8 cellular contexts compared by ENCODE assay signal in the genomic region with DNA sequence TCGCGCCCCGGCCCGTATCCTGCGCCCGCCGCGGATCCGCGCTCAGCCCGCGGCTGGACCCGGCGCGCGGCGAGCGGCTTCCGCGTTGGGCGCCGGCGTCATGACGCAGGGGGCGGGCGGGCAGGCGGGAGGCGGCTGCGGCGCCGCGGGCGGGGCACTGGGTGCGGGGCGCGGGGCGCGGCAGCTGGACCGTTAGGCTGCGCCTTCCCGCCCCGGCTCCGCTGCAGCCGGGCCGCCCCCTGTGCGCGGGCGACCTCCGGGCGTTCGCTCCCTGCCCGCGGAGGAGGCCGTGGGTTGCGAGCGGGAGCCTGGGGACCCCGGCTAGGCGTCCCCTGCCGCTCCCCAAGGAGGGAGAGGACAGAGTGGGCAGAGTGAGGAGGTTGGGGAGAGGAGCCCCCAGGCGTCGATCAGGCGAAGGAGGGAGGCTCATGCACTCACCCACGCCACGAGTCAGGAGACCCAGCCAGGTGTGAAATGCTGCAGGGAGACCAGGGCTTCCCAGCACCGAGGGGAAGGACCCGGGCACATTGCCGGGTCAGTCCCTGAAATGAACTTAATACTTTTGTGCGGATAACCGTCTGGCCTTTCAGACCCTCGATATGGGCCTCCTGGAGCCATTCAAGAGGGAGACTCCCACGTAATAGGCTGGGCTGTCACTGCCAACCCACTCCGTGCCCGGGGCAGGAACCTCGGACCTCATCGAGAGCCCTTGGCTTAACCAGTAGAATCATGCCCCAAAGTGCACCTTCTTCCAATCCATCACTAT. TPM values are rescaled to one million over a fixed set of nuclear protein-coding genes. Genes with fewer than 3 reads are reported as not detected.
DNase-seq lines count a peak whose midpoint lies in the region; ATAC-seq lines count a peak whose summit lies in the region.

A gene (minus strand): TSS at position 55 of the 766 bp plus-strand sequence. CDS start 252 bp downstream, outside the sequence.

- DNase-seq in NCI-H2029 (lab: John Stamatoyannopoulos, UW) (peak; percentile 31), NCI-H2029 treated with DMSO at 0.1 percent for 48 hours (lab: John Stamatoyannopoulos, UW) (no peak), NCI-H1092 (lab: John Stamatoyannopoulos, UW) (peak; percentile 28)
- peak; percentile 86 for DNase-seq in activated CD4-positive, alpha-beta T cell treated with anti-CD3 and anti-CD28 coated beads for 36 hours
- DNase-seq in stimulated activated CD4-positive, alpha-beta T cell treated with anti-CD3 and anti-CD28 coated beads, Interleukin-1b, Interleukin-23, amount 100 ng/mL, for 1 hour (ENCODE audit: low read depth in 2 of 2): peak; percentile 36 to 48

- H3K27ac ChIP-seq in cingulate gyrus (ENCODE audit: low read depth, low read length) (peak within 1 kb of the TSS; percentile 94), layer of hippocampus (ENCODE audit: low read depth, low read length) (peak within 1 kb of the TSS; percentile 97)

- peak within 1 kb of the TSS; percentile 86 for H3K4me3 Mint-ChIP-seq in activated CD4-positive, alpha-beta T cell treated with anti-CD3 and anti-CD28 coated beads for 36 hours

- intact Hi-C loops in activated CD4-positive, alpha-beta T cell treated with anti-CD3 and anti-CD28 coated beads for 36 hours (cut with DNase I, micrococcal nuclease): loop anchor here (1.0 to 10.0 kb wide), 12 partner anchors 31 to 1187 kb away; a partner anchor contains a TSS

- CTCF ChIA-PET in activated CD4-positive, alpha-beta T cell treated with anti-CD3 and anti-CD28 coated beads for 36 hours (lab: Charles Lee): interaction anchor here (0.9 to 1.0 kb wide), 2 partner anchors 85 to 140 kb away, joined by 4 read pairs; no protein-coding TSS in a partner anchor

- no peaks in the 10 kb centered on the region for H3K9me3 Mint-ChIP-seq in activated CD4-positive, alpha-beta T cell treated with anti-CD3 and anti-CD28 coated beads for 36 hours (ENCODE audit: low read depth)

- H3K27ac Mint-ChIP-seq in activated CD4-positive, alpha-beta T cell treated with anti-CD3 and anti-CD28 coated beads for 36 hours: peak within 1 kb of the TSS; percentile 88

- H3K27me3 Mint-ChIP-seq in activated CD4-positive, alpha-beta T cell treated with anti-CD3 and anti-CD28 coated beads for 36 hours: no peaks in the 10 kb centered on the region

- no peaks in the 10 kb centered on the region for H3K27me3 ChIP-seq in layer of hippocampus (ENCODE audit: control insufficient read depth, insufficient read depth, low read length)

- ATAC-seq in HG02571 (IDR thresholded peaks at IDR 0.05; ENCODE audit: unreplicated experiment): peak; percentile 75
- peak; percentile 86 for ATAC-seq in activated CD4-positive, alpha-beta T cell treated with anti-CD3 and anti-CD28 coated beads for 36 hours

- POLR2A ChIA-PET in activated CD4-positive, alpha-beta T cell treated with anti-CD3 and anti-CD28 coated beads for 36 hours (lab: Charles Lee): interaction anchor here (0.6 to 1.2 kb wide), 2 partner anchors 64 to 363 kb away, joined by 4 read pairs; no protein-coding TSS in a partner anchor

- H3K4me1 Mint-ChIP-seq in activated CD4-positive, alpha-beta T cell treated with anti-CD3 and anti-CD28 coated beads for 36 hours: peaks cover 29% of the 10 kb centered on the region

- H3K36me3 Mint-ChIP-seq in activated CD4-positive, alpha-beta T cell treated with anti-CD3 and anti-CD28 coated beads for 36 hours (ENCODE audit: low read depth): peaks cover 9% of the 10 kb centered on the region

RNA-seq across cellular contexts. Expression of the gene that starts here (rescaled TPM):
- total RNA-seq in activated CD4-positive, alpha-beta T cell treated with anti-CD3 and anti-CD28 coated beads for 36 hours: 100 to 1,000 TPM; 105 to 108 TPM
